In the genomic region with DNA sequence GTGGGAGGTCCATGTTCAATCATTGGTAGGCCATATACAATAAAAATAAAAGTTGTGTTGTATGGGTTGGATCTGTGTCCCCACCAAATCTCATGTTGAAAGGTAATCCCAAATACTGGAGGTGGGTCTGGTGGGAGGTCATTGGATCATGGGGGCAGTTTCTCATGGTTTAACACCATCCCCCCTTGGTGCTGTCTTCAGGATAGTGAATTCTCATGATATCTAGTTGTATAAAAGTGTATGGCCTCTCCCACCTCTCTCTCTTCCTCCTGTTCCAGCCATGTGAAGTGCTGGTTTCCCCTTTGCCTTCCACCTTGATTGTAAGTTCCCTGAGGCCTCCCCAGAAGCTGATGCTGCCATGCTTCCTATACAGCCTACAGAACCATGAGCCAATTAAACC, we compare ENCODE assay signal across 28 cellular contexts. TPM values are rescaled to one million over a fixed set of nuclear protein-coding genes. Genes with fewer than 3 reads are reported as not detected.
"Had no signal": no experiment of that assay in that cellular context is flagged by ENCODE, and none has a peak within 500 bp of the region (broad histone marks: within the 10 kb centered on the region; RNA-seq: fewer than 3 reads in every experiment).

No MANE protein-coding gene starts in this region.

- H3K9me3 Mint-ChIP-seq: activated B cell treated with CpG ODN at 0.5 μM for 24 hours; activated CD4-positive, alpha-beta memory T cell treated with anti-CD3 and anti-CD28 coated beads, Interleukin-2, amount 10 ng/mL, durations not matched to agents 7 days and 5 days; activated naive CD8-positive, alpha-beta T cell treated with anti-CD3 and anti-CD28 coated beads, Interleukin-2, amount 10 ng/mL, durations not matched to agents 7 days and 5 days; activated T-cell treated with anti-CD3 and anti-CD28 coated beads, Interleukin-2, amount 50 U/mL, for 72 hours; activated T-helper 2 cell treated with anti-CD3 and anti-CD28 coated beads, Interferon-gamma antibody, Interleukin-2, Interleukin-4, amounts not matched to agents 10 μg/mL and 5 μg/mL and 100 μg/mL, durations not matched to agents 14 hours and 24 hours and 36 hours; T-helper 1 cell treated with Interleukin-12 subunit alpha and Interleukin-12 subunit beta and Interleukin-4 antibody, amounts not matched to agents 30 μg/mL and 1 μg/mL, for 36 hours had no signal

- H3K27ac ChIP-seq: adrenal gland, breast epithelium, SJCRH30 had no signal

- H3K36me3 Mint-ChIP-seq: activated naive CD8-positive, alpha-beta T cell treated with anti-CD3 and anti-CD28 coated beads, Interleukin-2, amount 10 ng/mL, durations not matched to agents 7 days and 5 days had no signal

- H3K4me1 Mint-ChIP-seq: activated B cell treated with CpG ODN at 0.5 μM for 24 hours had no signal

- H3K4me3 ChIP-seq: adrenal gland, breast epithelium, SJCRH30 had no signal

- H3K27ac Mint-ChIP-seq: activated B cell treated with CpG ODN at 0.5 μM for 24 hours; activated CD4-positive, alpha-beta memory T cell treated with anti-CD3 and anti-CD28 coated beads, Interleukin-2, amount 10 ng/mL, durations not matched to agents 7 days and 5 days; activated naive CD8-positive, alpha-beta T cell treated with anti-CD3 and anti-CD28 coated beads, Interleukin-2, amount 10 ng/mL, durations not matched to agents 7 days and 5 days; activated T-cell treated with anti-CD3 and anti-CD28 coated beads, Interleukin-2, amount 50 U/mL, for 72 hours; activated T-helper 2 cell treated with anti-CD3 and anti-CD28 coated beads, Interferon-gamma antibody, Interleukin-2, Interleukin-4, amounts not matched to agents 10 μg/mL and 5 μg/mL and 100 μg/mL, durations not matched to agents 14 hours and 24 hours and 36 hours; T-helper 1 cell treated with Interleukin-12 subunit alpha and Interleukin-12 subunit beta and Interleukin-4 antibody, amounts not matched to agents 30 μg/mL and 1 μg/mL, for 36 hours had no signal

- H3K27me3 ChIP-seq: adrenal gland, breast epithelium, SJCRH30 had no signal

- FAIRE-seq: TTC549 had no signal

- H3K4me1 ChIP-seq: breast epithelium had no signal

- H3K36me3 ChIP-seq: adrenal gland, breast epithelium, SJCRH30 had no signal

- H3K9me3 ChIP-seq: adrenal gland, breast epithelium, SJCRH30 had no signal

- ATAC-seq: activated T-cell treated with anti-CD3 and anti-CD28 coated beads, Interleukin-2, amount 50 U/mL, for 72 hours; Panc1 had no signal

- DNase-seq: activated B cell treated with CpG ODN at 0.5 μM for 24 hours; activated CD4-positive, alpha-beta memory T cell treated with anti-CD3 and anti-CD28 coated beads, Interleukin-2, amount 10 ng/mL, durations not matched to agents 7 days and 5 days; activated CD4-positive, alpha-beta T cell treated with anti-CD3 and anti-CD28 coated beads, Interleukin-2, amount 50 U/mL, for 1 hour; activated naive CD4-positive, alpha-beta T cell treated with anti-CD3 and anti-CD28 coated beads, Interleukin-2, amount 50 U/mL, for 16 hours; activated naive CD8-positive, alpha-beta T cell treated with anti-CD3 and anti-CD28 coated beads, Interleukin-2, amount 10 ng/mL, durations not matched to agents 7 days and 5 days; activated T-cell treated with anti-CD3 and anti-CD28 coated beads, Interleukin-2, amount 50 U/mL, for 72 hours; adrenal gland; caudate nucleus; KG1; NCI-H1092; NCI-H1417; NCI-H1930; NCI-H2171; NCI-H2227 treated with DMSO at 0.1 percent for 48 hours; NCI-H446 treated with DMSO at 0.1 percent for 48 hours; NCI-H526; NCI-H774; Right ventricle myocardium superior; RPMI8226; SJCRH30; T-helper 9 cell had no signal

- H3K4me3 Mint-ChIP-seq: activated B cell treated with CpG ODN at 0.5 μM for 24 hours; activated CD4-positive, alpha-beta memory T cell treated with anti-CD3 and anti-CD28 coated beads, Interleukin-2, amount 10 ng/mL, durations not matched to agents 7 days and 5 days; activated naive CD8-positive, alpha-beta T cell treated with anti-CD3 and anti-CD28 coated beads, Interleukin-2, amount 10 ng/mL, durations not matched to agents 7 days and 5 days; activated T-cell treated with anti-CD3 and anti-CD28 coated beads, Interleukin-2, amount 50 U/mL, for 72 hours; T-helper 1 cell treated with Interleukin-12 subunit alpha and Interleukin-12 subunit beta and Interleukin-4 antibody, amounts not matched to agents 30 μg/mL and 1 μg/mL, for 36 hours had no signal

RNA-seq across cellular contexts. Expression of gene SPATA9, which starts 15.1 kb away (rescaled TPM):
- total RNA-seq: activated B cell treated with CpG ODN at 0.5 μM for 24 hours; activated CD4-positive, alpha-beta memory T cell treated with anti-CD3 and anti-CD28 coated beads, Interleukin-2, amount 10 ng/mL, durations not matched to agents 7 days and 5 days; activated CD8-positive, alpha-beta memory T cell treated with anti-CD3 and anti-CD28 coated beads for 36 hours; activated naive CD8-positive, alpha-beta T cell treated with anti-CD3 and anti-CD28 coated beads, Interleukin-2, amount 10 ng/mL, durations not matched to agents 7 days and 5 days; activated T-helper 2 cell treated with anti-CD3 and anti-CD28 coated beads, Interferon-gamma antibody, Interleukin-2, Interleukin-4, amounts not matched to agents 10 μg/mL and 5 μg/mL and 100 μg/mL, durations not matched to agents 14 hours and 24 hours and 36 hours; Right ventricle myocardium superior had no signal

RNA-seq across cellular contexts. Expression of gene GPR150, which starts 47.8 kb away (rescaled TPM):
- total RNA-seq: cerebellum, Right ventricle myocardium superior, SJCRH30 had no signal
